20 cellular contexts compared by ENCODE assay signal in the genomic region with DNA sequence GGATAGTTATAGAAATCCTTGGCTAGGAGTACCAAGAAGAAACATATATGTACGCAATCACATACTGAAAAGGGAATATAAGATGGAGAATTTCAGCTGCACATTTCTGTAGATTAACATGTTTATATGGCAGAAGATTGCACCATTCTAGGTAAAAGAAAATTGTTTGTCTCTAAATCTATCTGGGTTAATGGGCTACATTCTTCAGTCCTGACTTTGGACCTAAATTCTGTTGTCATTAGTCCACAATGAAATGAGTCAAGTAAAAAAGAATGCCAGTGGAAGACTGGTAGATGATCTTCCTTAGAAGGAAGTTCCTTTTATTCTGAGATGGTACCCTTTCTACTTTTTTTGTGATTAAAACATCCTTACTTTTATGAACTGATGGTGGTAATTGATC. TPM values are rescaled to one million over a fixed set of nuclear protein-coding genes. Genes with fewer than 3 reads are reported as not detected.
DNase-seq lines count a peak whose midpoint lies in the region; ATAC-seq and TF ChIP-seq lines count a peak whose summit lies in the region.
"Had no signal": no experiment of that assay in that cellular context is flagged by ENCODE, and none has a peak within 500 bp of the region (broad histone marks: within the 10 kb centered on the region; RNA-seq: fewer than 3 reads in every experiment).

No MANE protein-coding gene starts in this region.

- H3K27ac ChIP-seq in IMR-90 (ENCODE audit: insufficient read depth, low read length): peak overlapping the region; percentile 88
- no peak overlapping the region for H3K27ac ChIP-seq in Peyer's patch
- no peak overlapping the region for H3K27ac ChIP-seq in SJCRH30
- H3K27ac ChIP-seq: pancreas, RWPE1 had no signal

- peak overlapping the region; percentile 95 for H3K18ac ChIP-seq in IMR-90 (ENCODE audit: low read depth, low read length)

- peak overlapping the region; percentile 73 to 96 for H4K8ac ChIP-seq in IMR-90 (ENCODE audit: low read depth in 2 of 2, low read length in 2 of 2)

- no peak overlapping the region for H3K4me3 Mint-ChIP-seq in chondrocyte (ENCODE audit: unreplicated experiment)
- H3K4me3 Mint-ChIP-seq: CD4-positive, alpha-beta T cell had no signal

- no peak overlapping the region for H2AK9ac ChIP-seq in IMR-90 (replicated peaks; ENCODE audit: low read depth, low read length, poor library complexity)

- peak overlapping the region; percentile 99 for H4K91ac ChIP-seq in IMR-90 (ENCODE audit: insufficient read depth, low read depth, low read length)

- H3K79me1 ChIP-seq in IMR-90 (ENCODE audit: low read depth in 1 of 2, low read length in 2 of 2): peaks cover 35 to 74% of the 10 kb centered on the region in 2 experiments

- TF ChIP-seq POLR2A in IMR-90 (IDR thresholded peaks at IDR 0.05; ENCODE audit: low read depth, low read length): no peak
- TF ChIP-seq POLR2A in Peyer's patch (IDR thresholded peaks at IDR 0.05): no peak

- H3K4me1 Mint-ChIP-seq in chondrocyte (ENCODE audit: low read depth): peaks cover 41% of the 10 kb centered on the region

- H3K4me1 ChIP-seq in IMR-90 (ENCODE audit: control insufficient read depth, insufficient read depth, low read length): peaks cover 31% of the 10 kb centered on the region
- no peaks in the 10 kb centered on the region for H3K4me1 ChIP-seq in Peyer's patch
- H3K4me1 ChIP-seq in SJCRH30: no peaks in the 10 kb centered on the region
- H3K4me1 ChIP-seq: pancreas had no signal

- peak overlapping the region; percentile 5 for H3K27ac Mint-ChIP-seq in chondrocyte (ENCODE audit: unreplicated experiment)
- H3K27ac Mint-ChIP-seq: CD4-positive, alpha-beta T cell had no signal

- peak overlapping the region; percentile 10; the same call in 1 of the 2 replicates for H2AK5ac ChIP-seq in IMR-90 (ENCODE audit: low read depth, low read length)

- H3K9ac ChIP-seq in IMR-90 (ENCODE audit: low read depth, low read length): peak overlapping the region; percentile 51; the same call in 1 of the 2 replicates

- no peaks in the 10 kb centered on the region for H3K36me3 Mint-ChIP-seq in chondrocyte (ENCODE audit: low read depth)

- H4K20me1 ChIP-seq in IMR-90 (ENCODE audit: insufficient read depth, low read length): peaks cover 4% of the 10 kb centered on the region; the same call in 1 of the 2 replicates

- no peak overlapping the region for H3K4me3 ChIP-seq in BJ (ENCODE audit: low read depth, low read length)
- H3K4me3 ChIP-seq in IMR-90 (ENCODE audit: insufficient read depth, low read depth, low read length): no peak overlapping the region
- H3K4me3 ChIP-seq in Peyer's patch: no peak overlapping the region
- no peak overlapping the region for H3K4me3 ChIP-seq in SJCRH30
- H3K4me3 ChIP-seq: pancreas had no signal

- peak overlapping the region; percentile 77; the same call in 1 of the 2 replicates for H4K5ac ChIP-seq in IMR-90 (ENCODE audit: low read depth, low read length)

- H2BK5ac ChIP-seq in IMR-90 (ENCODE audit: low read depth, low read length, poor library complexity, severe bottlenecking): peak overlapping the region; percentile 99

- CTCF ChIA-PET in BJ (lab: Yijun Ruan, JAX): interaction anchor here (0.7 to 1.8 kb wide), 3 partner anchors 12 to 37 kb away, joined by 3 to 6 read pairs (median 4); no protein-coding TSS in a partner anchor
- CTCF ChIA-PET in IMR-90 (lab: Yijun Ruan, JAX): interaction anchor here (0.6 to 1.9 kb wide), 3 partner anchors 11 to 347 kb away, joined by 3 to 5 read pairs (median 3); no protein-coding TSS in a partner anchor

- H3K56ac ChIP-seq in IMR-90 (ENCODE audit: extremely low read depth, insufficient read depth, low read length): peak overlapping the region; percentile 90

- H3K36me3 ChIP-seq in BJ (ENCODE audit: control insufficient read depth, insufficient read depth, low read length) (no peaks in the 10 kb centered on the region), IMR-90 (ENCODE audit: control insufficient read depth, insufficient read depth, low read length) (no peaks in the 10 kb centered on the region), Peyer's patch (no peaks in the 10 kb centered on the region), SJCRH30 (no peaks in the 10 kb centered on the region)
- H3K36me3 ChIP-seq: pancreas had no signal

- no TSS peak for BruUV-seq in IMR-90 (replicated peaks; lab: Mats Ljungman, UMichigan)

- peaks cover 33% of the 10 kb centered on the region for H3K9me1 ChIP-seq in IMR-90 (ENCODE audit: insufficient read depth, low read length)

- dilution Hi-C loops in IMR-90 (cut with HindIII; ENCODE audit: low sequenced_read_pairs, unreplicated experiment): no loop called here

- peak overlapping the region; percentile 34 for H3K23ac ChIP-seq in IMR-90 (ENCODE audit: low read depth, low read length)

- TF ChIP-seq CTCF in BJ (IDR thresholded peaks at IDR 0.05; ENCODE audit: insufficient read depth, low read depth, low read length): no peak
- TF ChIP-seq CTCF in IMR-90 (conservative IDR thresholded peaks at IDR 0.05; ENCODE audit: low read depth, low read length): no peak
- TF ChIP-seq CTCF in chondrocyte (IDR thresholded peaks at IDR 0.05): no peak
- TF ChIP-seq CTCF in Peyer's patch (IDR thresholded peaks at IDR 0.05): no peak

- intact Hi-C loops in IMR-90 (cut with micrococcal nuclease): loop anchor here (5.0 kb wide), 1 partner anchor 76 kb away; no protein-coding TSS in a partner anchor

- POLR2A ChIA-PET in BJ (lab: Charles Lee) (no interaction called here), IMR-90 (lab: Charles Lee; ENCODE audit: unreplicated experiment) (no interaction called here)

- peak overlapping the region; percentile 82; the same call in 1 of the 2 replicates for H3K4me2 ChIP-seq in IMR-90 (ENCODE audit: low read depth, low read length)

- ATAC-seq in IMR-90 (ENCODE audit: low read depth) (peak; percentile 67), GM21723 (IDR thresholded peaks at IDR 0.05; ENCODE audit: unreplicated experiment) (no peak)
- ATAC-seq: pancreas had no signal

- H2BK15ac ChIP-seq in IMR-90 (ENCODE audit: low read depth, low read length): peak overlapping the region; percentile 51; the same call in 2 of the 3 replicates

- no peak for TF ChIP-seq RAD21 in IMR-90 (IDR thresholded peaks at IDR 0.05; ENCODE audit: low read length)

- no peaks in the 10 kb centered on the region for H3K27me3 Mint-ChIP-seq in chondrocyte (ENCODE audit: low read depth)
- H3K27me3 Mint-ChIP-seq: CD4-positive, alpha-beta T cell had no signal

- no peaks in the 10 kb centered on the region for H3K9me3 Mint-ChIP-seq in chondrocyte (ENCODE audit: low read depth)
- H3K9me3 Mint-ChIP-seq: CD4-positive, alpha-beta T cell had no signal

- WGBS in IMR-90 (ENCODE audit: extremely low coverage in 2 of 2, insufficient read length in 1 of 2), 2 experiments: no CpG with 5 or more reads among the region's 1 CpG

- no peak overlapping the region for H2AFZ ChIP-seq in IMR-90 (replicated peaks; ENCODE audit: low read length, poor library complexity)

- DNase-seq in BJ (ENCODE audit: low read depth) (peak; percentile 66), IMR-90 (peak; percentile 87), chondrocyte (ENCODE audit: low spot score) (no peak), myocyte (ENCODE audit: low read depth) (peak; percentile 41), AML-193 (lab: John Stamatoyannopoulos, UW) (no peak), Peyer's patch (no peak), SJCRH30 (no peak)
- DNase-seq: activated CD4-positive, alpha-beta T cell treated with anti-CD3 and anti-CD28 coated beads, Interleukin-2, amount 50 U/mL, for 4 hours; activated effector memory CD4-positive, alpha-beta T cell treated with anti-CD3 and anti-CD28 coated beads, Interleukin-2, amount 50 U/mL, for 16 hours; CD4-positive, alpha-beta T cell; central memory CD4-positive, alpha-beta T cell; erythroblast; mesendoderm; NCI-H1417; NCI-H526; pancreas; stimulated activated CD8-positive, alpha-beta memory T cell treated with anti-CD3 and anti-CD28 coated beads, Interleukin-4, amount 100 ng/mL, for 48 hours; T1000 had no signal

- H3K4ac ChIP-seq in IMR-90 (ENCODE audit: low read depth, low read length): peak overlapping the region; percentile 82; the same call in 1 of the 2 replicates

- peak overlapping the region; percentile 100 for H2BK120ac ChIP-seq in IMR-90 (ENCODE audit: low read depth, low read length)

- no peaks in the 10 kb centered on the region for H3K9me3 ChIP-seq in IMR-90 (ENCODE audit: control insufficient read depth, insufficient read depth, low read length)
- H3K9me3 ChIP-seq in Peyer's patch: no peaks in the 10 kb centered on the region
- no peaks in the 10 kb centered on the region for H3K9me3 ChIP-seq in SJCRH30 (replicated peaks)
- H3K9me3 ChIP-seq: pancreas had no signal

- H2BK20ac ChIP-seq in IMR-90 (ENCODE audit: low read depth, low read length): peak overlapping the region; percentile 94

- no peaks in the 10 kb centered on the region for H3K27me3 ChIP-seq in BJ (ENCODE audit: control insufficient read depth, insufficient read depth, low read length)
- H3K27me3 ChIP-seq in IMR-90 (ENCODE audit: control insufficient read depth, insufficient read depth, low read length): no peaks in the 10 kb centered on the region
- no peaks in the 10 kb centered on the region for H3K27me3 ChIP-seq in Peyer's patch
- no peaks in the 10 kb centered on the region for H3K27me3 ChIP-seq in SJCRH30
- H3K27me3 ChIP-seq: pancreas had no signal

- in situ Hi-C loops in IMR-90 (cut with MboI; ENCODE audit: low sequenced_read_pairs): no loop called here

- H3K14ac ChIP-seq in IMR-90 (replicated peaks; ENCODE audit: low read depth, low read length): peak overlapping the region; percentile 81

TF ChIP-seq in IMR-90, 13 proteins besides CTCF, POLR2A, EP300 and RAD21 (continues in another document):
- TF ChIP-seq CHD1 (IDR thresholded peaks at IDR 0.05; ENCODE audit: low read depth, low read length): no peak
- TF ChIP-seq, protein P1, sequence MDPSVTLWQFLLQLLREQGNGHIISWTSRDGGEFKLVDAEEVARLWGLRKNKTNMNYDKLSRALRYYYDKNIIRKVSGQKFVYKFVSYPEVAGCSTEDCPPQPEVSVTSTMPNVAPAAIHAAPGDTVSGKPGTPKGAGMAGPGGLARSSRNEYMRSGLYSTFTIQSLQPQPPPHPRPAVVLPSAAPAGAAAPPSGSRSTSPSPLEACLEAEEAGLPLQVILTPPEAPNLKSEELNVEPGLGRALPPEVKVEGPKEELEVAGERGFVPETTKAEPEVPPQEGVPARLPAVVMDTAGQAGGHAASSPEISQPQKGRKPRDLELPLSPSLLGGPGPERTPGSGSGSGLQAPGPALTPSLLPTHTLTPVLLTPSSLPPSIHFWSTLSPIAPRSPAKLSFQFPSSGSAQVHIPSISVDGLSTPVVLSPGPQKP (IDR thresholded peaks at IDR 0.05; ENCODE audit: borderline replicate concordance, low read depth, low read length): no peak

RNA-seq across cellular contexts. Expression of a gene that starts 51.2 kb away (rescaled TPM):
- polyA plus RNA-seq in BJ (2011; rRNA removed) (22.2 and 28.4 TPM in 2 replicates), IMR-90 (2012; rRNA removed) (27.2 and 28.5 TPM in 2 replicates)
- 52.9 and 101 TPM in 2 replicates for polyA minus RNA-seq in BJ (2011; rRNA and poly(A)+ RNA removed)
- total RNA-seq in IMR-90 (2012; rRNA removed) (48.0 and 48.6 TPM in 2 replicates), chondrocyte (10.4 to 14.8 TPM (median 14.4 TPM) in 3 replicates), myocyte (8.8 and 13.1 TPM in 2 replicates), Peyer's patch (10 to 100 TPM in 1 of 4 donors, 1 to 10 TPM in 3; 2.3 to 14.9 (median 5.2) TPM)
- 21.2 and 31.1 TPM in 2 replicates for polyA plus RNA-seq in IMR-90 (2012; cell fraction: cytosol; rRNA removed)
- 23.4 and 27.3 TPM in 2 replicates for polyA plus RNA-seq in IMR-90 (2012; cell fraction: nucleus; rRNA removed; ENCODE audit: low replicate concordance)
- 7.3 TPM for polyA plus RNA-seq in myocyte (2012)
- total RNA-seq in SJCRH30 (2014; rRNA removed; shearing (Covaris generic)): 0.38 TPM in 2 replicates

Comparison
In these comparisons a context has a peak if more than half of its experiments do, and no peak if none do; other contexts are left out.
1. DNase-seq: peak in BJ (single experiment), IMR-90 (single experiment) and myocyte (single experiment); none in chondrocyte (single experiment), AML-193 (0 of 2), Peyer's patch (0 of 3) and SJCRH30 (0 of 2).